ENCODE assay signal across 19 cellular contexts in genomic region chr3:194711286-194711685, GRCh38.
"Had no signal": no experiment of that assay in that cellular context is flagged by ENCODE, and none has a peak within 500 bp of the region (broad histone marks: within the 10 kb centered on the region; RNA-seq: fewer than 3 reads in every experiment).

No MANE protein-coding gene starts in this region.

- DNase-seq: activated CD4-positive, alpha-beta T cell treated with anti-CD3 and anti-CD28 coated beads for 48 hours; activated CD8-positive, alpha-beta memory T cell treated with anti-CD3 and anti-CD28 coated beads, Interleukin-2, amount 50 U/mL, for 48 hours; activated CD8-positive, alpha-beta T cell treated with anti-CD3 and anti-CD28 coated beads, Interleukin-2, amount 10 ng/mL, durations not matched to agents 7 days and 5 days; activated gamma-delta T cell treated with Interleukin-2 at 50 U/mL for 16 hours; activated T-cell treated with anti-CD3 and anti-CD28 coated beads, Interleukin-2, amount 50 U/mL, for 72 hours; cerebellar nuclear complex; effector memory CD8-positive, alpha-beta T cell; lower lobe of right lung; midbrain; stimulated activated CD4-positive, alpha-beta T cell treated with anti-CD3 and anti-CD28 coated beads, Interleukin-2, amount 100 ng/mL, for 48 hours; T-helper 2 cell had no signal

- FAIRE-seq: frontal cortex, TTC549 had no signal

- H3K36me3 ChIP-seq: heart right ventricle, lower lobe of right lung, thyroid gland had no signal

- H3K27ac ChIP-seq: body of pancreas, epithelial cell of prostate, lower lobe of right lung, thyroid gland had no signal

- H3K27me3 ChIP-seq: body of pancreas, heart right ventricle, thyroid gland had no signal

- ATAC-seq: activated CD8-positive, alpha-beta T cell treated with anti-CD3 and anti-CD28 coated beads, Interleukin-2, amount 10 ng/mL, durations not matched to agents 7 days and 5 days; activated T-cell treated with anti-CD3 and anti-CD28 coated beads, Interleukin-2, amount 50 U/mL, for 72 hours; body of pancreas; effector memory CD8-positive, alpha-beta T cell; lower lobe of right lung; stimulated activated memory B cell treated with anti-CD40 and anti-IgM and Interleukin-4, amounts not matched to agents 10 μg/mL and 1 μg/mL and 100 μg/mL, for 72 hours; WTC11 had no signal

- H3K4me3 ChIP-seq: body of pancreas, heart right ventricle, lower lobe of right lung, thyroid gland had no signal

- H3K9me3 ChIP-seq: lower lobe of right lung, thyroid gland had no signal
